In genomic region chr19:29712744-29713516, GRCh38 we compare ENCODE assay signal across 16 cellular contexts. TPM values are rescaled to one million over a fixed set of nuclear protein-coding genes. Genes with fewer than 3 reads are reported as not detected.
A peak's percentile ranks its signal among the peaks of the same experiment; 100 is the strongest.
DNase-seq lines count a peak whose midpoint lies in the region; ATAC-seq and TF ChIP-seq lines count a peak whose summit lies in the region.
"Had no signal": no experiment of that assay in that cellular context is flagged by ENCODE, and none has a peak within 500 bp of the region (broad histone marks: within the 10 kb centered on the region; RNA-seq: fewer than 3 reads in every experiment).

No MANE protein-coding gene starts in this region.

- no peaks in the 10 kb centered on the region for H3K27me3 ChIP-seq in right atrium auricular region
- no peaks in the 10 kb centered on the region for H3K27me3 ChIP-seq in naive thymus-derived CD4-positive, alpha-beta T cell (ENCODE audit: control insufficient read depth in 2 of 2, insufficient read depth in 2 of 2, low read length in 2 of 2)
- no peaks in the 10 kb centered on the region for H3K27me3 ChIP-seq in upper lobe of right lung
- H3K27me3 ChIP-seq: foreskin keratinocyte, tibial artery had no signal

- H3K27me3 Mint-ChIP-seq in activated T-helper 2 cell treated with anti-CD3 and anti-CD28 coated beads, Interferon-gamma antibody, Interleukin-2, Interleukin-4, amounts not matched to agents 10 μg/mL and 5 μg/mL and 100 μg/mL, durations not matched to agents 14 hours and 24 hours and 36 hours (ENCODE audit: low read depth), result no peaks in the 10 kb centered on the region
- H3K27me3 Mint-ChIP-seq in naive thymus-derived CD4-positive, alpha-beta T cell, result no peaks in the 10 kb centered on the region

- no peaks in the 10 kb centered on the region for H3K9me3 Mint-ChIP-seq in activated T-helper 2 cell treated with anti-CD3 and anti-CD28 coated beads, Interferon-gamma antibody, Interleukin-2, Interleukin-4, amounts not matched to agents 10 μg/mL and 5 μg/mL and 100 μg/mL, durations not matched to agents 14 hours and 24 hours and 36 hours
- H3K9me3 Mint-ChIP-seq in naive thymus-derived CD4-positive, alpha-beta T cell, result peaks cover 0 to 2% (median 0%) of the 10 kb centered on the region in 11 donors
- H3K9me3 Mint-ChIP-seq: CD14-positive monocyte had no signal

- H3K36me3 ChIP-seq in right atrium auricular region (no peaks in the 10 kb centered on the region), upper lobe of right lung (no peaks in the 10 kb centered on the region)
- peaks cover 0 to 8% (median 0%) of the 10 kb centered on the region in 3 experiments for H3K36me3 ChIP-seq in naive thymus-derived CD4-positive, alpha-beta T cell (ENCODE audit: control insufficient read depth in 2 of 3, insufficient read depth in 3 of 3, low read length in 3 of 3)
- H3K36me3 ChIP-seq: prostate gland had no signal

- H3K27ac ChIP-seq in right atrium auricular region, result peak overlapping the region; percentile 96 to 99
- H3K27ac ChIP-seq in naive thymus-derived CD4-positive, alpha-beta T cell (ENCODE audit: low read depth, low read length), result peak overlapping the region; percentile 73
- no peak overlapping the region for H3K27ac ChIP-seq in upper lobe of right lung
- H3K27ac ChIP-seq: coronary artery, foreskin keratinocyte, prostate gland had no signal

- H3K4me3 ChIP-seq in right atrium auricular region, result no peak overlapping the region
- peak overlapping the region; percentile 66 for H3K4me3 ChIP-seq in naive thymus-derived CD4-positive, alpha-beta T cell (ENCODE audit: low read length)
- H3K4me3 ChIP-seq in upper lobe of right lung, result no peak overlapping the region

- H3K9me3 ChIP-seq in right atrium auricular region (no peaks in the 10 kb centered on the region), upper lobe of right lung (no peaks in the 10 kb centered on the region)
- no peaks in the 10 kb centered on the region for H3K9me3 ChIP-seq in naive thymus-derived CD4-positive, alpha-beta T cell (ENCODE audit: control insufficient read depth in 2 of 3, low read length in 3 of 3)
- H3K9me3 ChIP-seq: prostate gland, tibial artery had no signal

- peaks cover 54% of the 10 kb centered on the region for H3K4me1 Mint-ChIP-seq in activated T-helper 2 cell treated with anti-CD3 and anti-CD28 coated beads, Interferon-gamma antibody, Interleukin-2, Interleukin-4, amounts not matched to agents 10 μg/mL and 5 μg/mL and 100 μg/mL, durations not matched to agents 14 hours and 24 hours and 36 hours (ENCODE audit: low read depth)
- peaks cover 55 to 80% (median 70%) of the 10 kb centered on the region in 7 donors for H3K4me1 Mint-ChIP-seq in naive thymus-derived CD4-positive, alpha-beta T cell

- no peak for ATAC-seq in naive thymus-derived CD4-positive, alpha-beta T cell
- ATAC-seq in upper lobe of right lung (no peak), omental fat pad (ENCODE audit: low FRiP score) (no peak)
- ATAC-seq: foreskin keratinocyte, left cardiac atrium had no signal

- TF ChIP-seq CTCF in right atrium auricular region (IDR thresholded peaks at IDR 0.05), result no peak
- no peak for TF ChIP-seq CTCF in upper lobe of right lung (IDR thresholded peaks at IDR 0.05)
- no peak for TF ChIP-seq CTCF in omental fat pad (IDR thresholded peaks at IDR 0.05)

- H3K4me3 Mint-ChIP-seq in activated T-helper 2 cell treated with anti-CD3 and anti-CD28 coated beads, Interferon-gamma antibody, Interleukin-2, Interleukin-4, amounts not matched to agents 10 μg/mL and 5 μg/mL and 100 μg/mL, durations not matched to agents 14 hours and 24 hours and 36 hours (ENCODE audit: low read depth), result peak overlapping the region; percentile 84
- H3K4me3 Mint-ChIP-seq in naive thymus-derived CD4-positive, alpha-beta T cell, result peak overlapping the region; percentile 72 to 92 (median 90)

- H3K27ac Mint-ChIP-seq in activated T-helper 2 cell treated with anti-CD3 and anti-CD28 coated beads, Interferon-gamma antibody, Interleukin-2, Interleukin-4, amounts not matched to agents 10 μg/mL and 5 μg/mL and 100 μg/mL, durations not matched to agents 14 hours and 24 hours and 36 hours, result peak overlapping the region; percentile 84
- H3K27ac Mint-ChIP-seq in naive thymus-derived CD4-positive, alpha-beta T cell, result peak overlapping the region; percentile 85 to 99 (median 94)

- intact Hi-C loops in cardiac septum (cut with DNase I), result no loop called here
- intact Hi-C loops in activated T-helper 2 cell treated with anti-CD3 and anti-CD28 coated beads, Interferon-gamma antibody, Interleukin-2, Interleukin-4, amounts not matched to agents 10 μg/mL and 5 μg/mL and 100 μg/mL, durations not matched to agents 14 hours and 24 hours and 36 hours (cut with micrococcal nuclease), result no loop called here
- intact Hi-C loops in naive thymus-derived CD4-positive, alpha-beta T cell (cut with micrococcal nuclease), result loop anchor here (1.0 to 10.0 kb wide), 3 partner anchors 8 to 248 kb away; partner anchors contain the start of gene VSTM2B (in 1 of the 2)
- intact Hi-C loops in upper lobe of right lung (cut with DNase I), result no loop called here

- POLR2A ChIA-PET in naive thymus-derived CD4-positive, alpha-beta T cell (lab: Charles Lee), result interaction anchor here (0.6 to 9.1 kb wide), 10 partner anchors 12 to 247 kb away, joined by 3 to 198 read pairs (median 21); partner anchors contain the start of genes PLEKHF1 and POP4

- H3K4me1 ChIP-seq in right atrium auricular region (peaks cover 0 to 55% of the 10 kb centered on the region in 2 donors), upper lobe of right lung (peaks cover 22% of the 10 kb centered on the region)
- H3K4me1 ChIP-seq in naive thymus-derived CD4-positive, alpha-beta T cell (ENCODE audit: control insufficient read depth in 2 of 2, insufficient read depth in 2 of 2, low read length in 2 of 2), result peaks cover 52 to 72% of the 10 kb centered on the region in 2 donors
- H3K4me1 ChIP-seq: foreskin keratinocyte had no signal

- CTCF ChIA-PET in naive thymus-derived CD4-positive, alpha-beta T cell (lab: Charles Lee), result interaction anchor here (0.6 to 8.0 kb wide), 7 partner anchors 20 to 107 kb away, joined by 3 to 180 read pairs (median 7); partner anchors contain the start of genes PLEKHF1 and POP4

- DNase-seq in right atrium auricular region (ENCODE audit: low spot score) (no peak), cardiac septum (ENCODE audit: low spot score) (no peak), upper lobe of right lung (peak; percentile 41), GF-D8 (lab: John Stamatoyannopoulos, UW) (no peak), DMS153 treated with DMSO at 0.1 percent for 48 hours (lab: John Stamatoyannopoulos, UW; ENCODE audit: unreplicated experiment) (no peak), omental fat pad (ENCODE audit: low spot score) (no peak)
- DNase-seq in activated T-helper 2 cell treated with anti-CD3 and anti-CD28 coated beads, Interferon-gamma antibody, Interleukin-2, Interleukin-4, amounts not matched to agents 10 μg/mL and 5 μg/mL and 100 μg/mL, durations not matched to agents 14 hours and 24 hours and 36 hours (ENCODE audit: low spot score), result no peak
- peak in 1 of 9 donors; percentile 16 for DNase-seq in naive thymus-derived CD4-positive, alpha-beta T cell
- DNase-seq: activated CD8-positive, alpha-beta memory T cell treated with anti-CD3 and anti-CD28 coated beads, Interleukin-2, amount 50 U/mL, for 4 hours; foreskin keratinocyte; left cardiac atrium; NCI-H1417 treated with DMSO at 0.1 percent for 48 hours; tibial artery had no signal

- peaks cover 51% of the 10 kb centered on the region for H3K36me3 Mint-ChIP-seq in activated T-helper 2 cell treated with anti-CD3 and anti-CD28 coated beads, Interferon-gamma antibody, Interleukin-2, Interleukin-4, amounts not matched to agents 10 μg/mL and 5 μg/mL and 100 μg/mL, durations not matched to agents 14 hours and 24 hours and 36 hours (ENCODE audit: low read depth)
- H3K36me3 Mint-ChIP-seq in naive thymus-derived CD4-positive, alpha-beta T cell, result peaks cover 0 to 13% (median 4%) of the 10 kb centered on the region in 5 donors

RNA-seq across cellular contexts. Expression of gene C19orf12, which starts 2.1 kb away (rescaled TPM):
- total RNA-seq in right atrium auricular region (10 to 100 TPM; 47.9 to 61.4 TPM), cardiac septum (38.0 TPM), upper lobe of right lung (22.1 TPM), omental fat pad (100 to 1,000 TPM; 105 to 260 (median 142) TPM)
- 41.9 and 42.2 TPM in 2 replicates for total RNA-seq in activated T-helper 2 cell treated with anti-CD3 and anti-CD28 coated beads, Interferon-gamma antibody, Interleukin-2, Interleukin-4, amounts not matched to agents 10 μg/mL and 5 μg/mL and 100 μg/mL, durations not matched to agents 14 hours and 24 hours and 36 hours
- 10 to 100 TPM; 19.8 to 51.5 (median 24.6) TPM for total RNA-seq in naive thymus-derived CD4-positive, alpha-beta T cell
- polyA plus RNA-seq in naive thymus-derived CD4-positive, alpha-beta T cell, result 10 to 100 TPM; 17.6 to 23.3 TPM

RNA-seq across cellular contexts. Expression of gene PLEKHF1, which starts 47.7 kb away (rescaled TPM):
- total RNA-seq in right atrium auricular region, result 10 to 100 TPM; 32.4 to 86.3 TPM
- 9.5 TPM for total RNA-seq in cardiac septum
- total RNA-seq in activated T-helper 2 cell treated with anti-CD3 and anti-CD28 coated beads, Interferon-gamma antibody, Interleukin-2, Interleukin-4, amounts not matched to agents 10 μg/mL and 5 μg/mL and 100 μg/mL, durations not matched to agents 14 hours and 24 hours and 36 hours, result 28.0 and 30.3 TPM in 2 replicates
- 10 to 100 TPM; 11.1 to 47.2 (median 17.5) TPM for total RNA-seq in naive thymus-derived CD4-positive, alpha-beta T cell
- polyA plus RNA-seq in naive thymus-derived CD4-positive, alpha-beta T cell, result 10 to 100 TPM; 11.5 to 37.6 TPM
- 17.3 TPM for total RNA-seq in upper lobe of right lung
- total RNA-seq in omental fat pad, result 10 to 100 TPM; 10.7 to 55.5 (median 21.5) TPM

Comparison
In these comparisons a context has a peak if more than half of its experiments do, and no peak if none do; other contexts are left out.
1. intact Hi-C loops: an anchor here in naive thymus-derived CD4-positive, alpha-beta T cell (1.0 to 10.0 kb wide); none called in cardiac septum, activated T-helper 2 cell treated with anti-CD3 and anti-CD28 coated beads, Interferon-gamma antibody, Interleukin-2, Interleukin-4, amounts not matched to agents 10 μg/mL and 5 μg/mL and 100 μg/mL, durations not matched to agents 14 hours and 24 hours and 36 hours and upper lobe of right lung.